8 cellular contexts compared by ENCODE assay signal in genomic region chr17:66932295-66932694, GRCh38. TPM values are rescaled to one million over a fixed set of nuclear protein-coding genes. Genes with fewer than 3 reads are reported as not detected.
"Had no signal": no experiment of that assay in that cellular context is flagged by ENCODE, and none has a peak within 500 bp of the region (broad histone marks: within the 10 kb centered on the region; RNA-seq: fewer than 3 reads in every experiment).

No MANE protein-coding gene starts in this region.

- H3K27ac ChIP-seq: GM23248 had no signal

- H3K27ac Mint-ChIP-seq: HFFc6 had no signal

- H3K4me3 Mint-ChIP-seq: HFFc6 had no signal

- H3K9me3 Mint-ChIP-seq: HFFc6 had no signal

- DNase-seq: GM23248, GOT3, H7, HFFc6, IMR-90 had no signal

- H3K36me3 ChIP-seq: HAP-1 had no signal

- H3K4me1 ChIP-seq: HAP-1 had no signal

- ATAC-seq: HCT116, K562 had no signal

- H3K9me3 ChIP-seq: HAP-1 had no signal

- H3K4me3 ChIP-seq: GM23248, HAP-1, K562 had no signal

RNA-seq across cellular contexts. Expression of gene CACNG4, which starts 32.2 kb away (rescaled TPM):
- total RNA-seq: GM23248, HFFc6 had no signal
- polyA plus RNA-seq: GM23248, K562 had no signal
